In the genomic region with DNA sequence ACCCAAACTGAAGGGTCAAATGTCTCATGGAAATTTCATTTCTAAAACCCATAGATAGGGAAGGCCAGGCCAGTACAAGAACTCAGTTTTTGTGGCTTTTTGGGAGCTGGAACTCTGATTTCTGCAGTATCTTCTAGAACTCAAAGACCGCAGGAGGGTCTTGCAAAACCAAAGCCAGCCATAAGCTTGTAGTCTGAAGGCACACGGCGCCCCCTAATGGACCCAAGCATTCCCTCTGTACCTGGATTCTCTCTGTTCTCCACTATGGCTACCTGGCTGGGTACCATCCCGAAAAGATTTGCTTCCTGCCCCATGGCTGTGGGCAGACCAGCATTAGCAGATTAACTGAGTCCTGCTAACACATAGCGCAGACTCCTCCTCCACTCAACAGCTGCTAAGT, we compare ENCODE assay signal across 9 cellular contexts.
DNase-seq lines count a peak whose midpoint lies in the region; ATAC-seq and TF ChIP-seq lines count a peak whose summit lies in the region.
"Had no signal": no experiment of that assay in that cellular context is flagged by ENCODE, and none has a peak within 500 bp of the region (broad histone marks: within the 10 kb centered on the region; RNA-seq: fewer than 3 reads in every experiment).

No MANE protein-coding gene starts in this region.

- no peak for TF ChIP-seq POLR2A in breast epithelium (IDR thresholded peaks at IDR 0.05)

- intact Hi-C loops in breast epithelium (cut with DNase I; ENCODE audit: low total_unique reads) = no loop called here

- H2BK15ac ChIP-seq in mesenchymal stem cell (ENCODE audit: low read depth, poor library complexity, severe bottlenecking) = no peak overlapping the region

- H3K18ac ChIP-seq in mesenchymal stem cell (ENCODE audit: low read depth in 1 of 2, low read length in 2 of 2) = no peak overlapping the region

- H3K9ac ChIP-seq in mesenchymal stem cell (ENCODE audit: low read length) = no peak overlapping the region

- no peak overlapping the region for H3K27ac ChIP-seq in breast epithelium
- no peak overlapping the region for H3K27ac ChIP-seq in mesenchymal stem cell (ENCODE audit: low read length, poor library complexity, severe bottlenecking)

- H3K36me3 ChIP-seq in breast epithelium (no peaks in the 10 kb centered on the region), mesenchymal stem cell (ENCODE audit: control insufficient read depth in 1 of 2, insufficient read depth in 2 of 2, low read depth in 1 of 2, low read length in 2 of 2) (no peaks in the 10 kb centered on the region)

- H2BK5ac ChIP-seq in mesenchymal stem cell (ENCODE audit: low read depth, low read length, poor library complexity, severe bottlenecking) = no peak overlapping the region

- H3K79me1 ChIP-seq in mesenchymal stem cell (replicated peaks; ENCODE audit: low read length, poor library complexity, severe bottlenecking) = no peaks in the 10 kb centered on the region

- H2BK12ac ChIP-seq in mesenchymal stem cell (ENCODE audit: low read length in 2 of 2) = no peak overlapping the region

- no peak overlapping the region for H2AFZ ChIP-seq in mesenchymal stem cell (ENCODE audit: low read depth, low read length)

- WGBS in mesenchymal stem cell = 48% methylated on average over 5 of the region's 5 CpGs

- no peak overlapping the region for H2AK5ac ChIP-seq in mesenchymal stem cell (ENCODE audit: low read length, severe bottlenecking)

- H3K27me3 ChIP-seq in breast epithelium (no peaks in the 10 kb centered on the region), mesenchymal stem cell (ENCODE audit: control insufficient read depth in 1 of 2, insufficient read depth in 1 of 2, low read length in 2 of 2) (no peaks in the 10 kb centered on the region)

- H3K4ac ChIP-seq in mesenchymal stem cell (ENCODE audit: low read depth in 1 of 2, low read length in 2 of 2) = no peak overlapping the region

- H3K4me3 ChIP-seq in breast epithelium (no peak overlapping the region), mesenchymal stem cell (ENCODE audit: insufficient read depth in 1 of 2, low read depth in 1 of 2, low read length in 2 of 2) (no peak overlapping the region)

- H3K4me1 ChIP-seq in breast epithelium = no peaks in the 10 kb centered on the region
- peaks cover 2% of the 10 kb centered on the region for H3K4me1 ChIP-seq in mesenchymal stem cell (ENCODE audit: control insufficient read depth, insufficient read depth, low read depth, low read length)

- H3K14ac ChIP-seq in mesenchymal stem cell (ENCODE audit: low read length in 2 of 2) = no peak overlapping the region

- peak in 2 of 3 donors; percentile 15 to 24 for TF ChIP-seq CTCF in breast epithelium (IDR thresholded peaks at IDR 0.05)

- H3K4me2 ChIP-seq in mesenchymal stem cell (ENCODE audit: low read length, poor library complexity, severe bottlenecking) = no peak overlapping the region

- H3K23ac ChIP-seq in mesenchymal stem cell (ENCODE audit: low read length in 2 of 2) = no peak overlapping the region

- H4K91ac ChIP-seq in mesenchymal stem cell (ENCODE audit: low read length) = no peak overlapping the region

- no peak overlapping the region for H4K8ac ChIP-seq in mesenchymal stem cell (ENCODE audit: low read length)

- no peak overlapping the region for H2BK120ac ChIP-seq in mesenchymal stem cell (ENCODE audit: low read depth, low read length)

- DNase-seq in DMS 273 (lab: John Stamatoyannopoulos, UW; ENCODE audit: unreplicated experiment) (peak; percentile 73), DMS 273 treated with DMSO at 0.1 percent for 48 hours (lab: John Stamatoyannopoulos, UW) (no peak), NCI-H2029 (lab: John Stamatoyannopoulos, UW) (peak; percentile 12), breast epithelium (ENCODE audit: low spot score in 2 of 2) (no peak), mesenchymal stem cell (peak; percentile 43)
- DNase-seq: activated B cell treated with CpG ODN at 0.5 μM for 24 hours had no signal

- no peaks in the 10 kb centered on the region for H3K9me3 ChIP-seq in breast epithelium
- H3K9me3 ChIP-seq in mesenchymal stem cell (ENCODE audit: control insufficient read depth, low read length) = no peaks in the 10 kb centered on the region

- ATAC-seq in HG03280 (IDR thresholded peaks at IDR 0.05; ENCODE audit: unreplicated experiment) = no peak
- ATAC-seq in HG02763 (IDR thresholded peaks at IDR 0.05; ENCODE audit: unreplicated experiment) = no peak
- ATAC-seq in GM19324 (IDR thresholded peaks at IDR 0.05; ENCODE audit: low FRiP score, unreplicated experiment) = no peak

Comparison
In these comparisons a context has a peak if more than half of its experiments do, and no peak if none do; other contexts are left out.
1. DNase-seq: peak in DMS 273 (single experiment), NCI-H2029 (single experiment) and mesenchymal stem cell (single experiment); none in DMS 273 treated with DMSO at 0.1 percent for 48 hours (single experiment) and breast epithelium (0 of 2).